24 cellular contexts compared by ENCODE assay signal in the genomic region with DNA sequence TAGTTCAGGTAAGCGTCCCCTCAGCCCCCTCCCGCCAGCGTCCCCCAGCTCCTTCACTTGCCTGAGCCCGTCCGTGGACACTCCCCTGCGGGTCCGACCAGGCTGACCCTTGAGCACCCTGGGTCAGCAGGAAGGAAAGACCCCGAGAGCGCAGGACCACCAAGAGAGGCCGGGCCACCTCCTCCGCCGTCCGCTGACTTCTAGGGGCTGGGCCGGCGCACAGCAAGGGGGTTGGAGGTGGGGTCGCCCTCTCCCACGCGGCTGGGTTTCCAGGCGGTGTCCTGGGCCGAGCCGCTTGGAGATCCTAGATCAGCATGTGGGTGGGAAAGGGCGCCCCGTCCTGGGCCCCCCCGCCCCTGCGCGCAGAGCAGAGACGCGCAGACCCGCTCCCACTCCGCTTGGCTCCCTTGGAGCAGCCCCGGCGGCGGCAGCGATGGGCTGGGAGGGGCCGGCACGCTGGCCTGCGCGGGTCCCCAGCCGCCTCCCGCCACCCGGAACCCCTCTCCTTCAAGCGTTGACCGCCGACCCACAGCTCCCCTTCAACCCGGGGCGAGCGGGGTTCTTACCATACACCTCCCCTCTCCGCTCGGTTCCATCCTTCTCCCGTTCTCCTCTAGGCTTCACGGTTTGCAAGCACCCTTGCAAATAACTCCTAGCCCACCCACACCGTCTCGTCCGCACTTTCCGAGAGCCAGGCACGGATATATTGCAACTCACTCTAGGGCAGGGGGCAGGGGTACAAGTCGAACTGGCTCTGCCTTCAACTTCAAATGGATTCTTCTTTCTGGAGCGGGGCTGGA. TPM values are rescaled to one million over a fixed set of nuclear protein-coding genes. Genes with fewer than 3 reads are reported as not detected.
DNase-seq lines count a peak whose midpoint lies in the region; ATAC-seq, FAIRE-seq and TF ChIP-seq lines count a peak whose summit lies in the region.
"Had no signal": no experiment of that assay in that cellular context is flagged by ENCODE, and none has a peak within 500 bp of the region (broad histone marks: within the 10 kb centered on the region; RNA-seq: fewer than 3 reads in every experiment).

No MANE protein-coding gene starts in this region.

- H3K9me3 ChIP-seq in H1 (ENCODE audit: insufficient read depth in 2 of 2, low read depth in 1 of 2, low read length in 1 of 2) = no peaks in the 10 kb centered on the region
- peaks cover 3% of the 10 kb centered on the region for H3K9me3 ChIP-seq in iPS-18c (ENCODE audit: control insufficient read depth, insufficient read depth, low read length)
- H3K9me3 ChIP-seq in mammary epithelial cell (replicated peaks; ENCODE audit: insufficient read depth, low read length) = no peaks in the 10 kb centered on the region
- H3K9me3 ChIP-seq: esophagus squamous epithelium, gastrocnemius medialis, tibial nerve had no signal

- no peak for TF ChIP-seq POLR2A in H1 (IDR thresholded peaks at IDR 0.05; ENCODE audit: control extremely low read depth in 1 of 2, low read depth in 2 of 2, low read length in 2 of 2)

- H3K4ac ChIP-seq in H1 (replicated peaks; ENCODE audit: insufficient read length, low read depth, low read length) = no peak overlapping the region

- peak overlapping the region; percentile 83 for H3K18ac ChIP-seq in H1 (ENCODE audit: extremely low read depth, low read length)

- H3K27ac ChIP-seq in H1 (ENCODE audit: low read depth, low read length) = no peak overlapping the region
- H3K27ac ChIP-seq in mammary epithelial cell (ENCODE audit: insufficient read depth, low read depth, low read length) = no peak overlapping the region
- H3K27ac ChIP-seq: esophagus squamous epithelium, gastrocnemius medialis, tibial nerve had no signal

- H3K27me3 ChIP-seq in H1 (replicated peaks in 1 of 4; ENCODE audit: control insufficient read depth in 3 of 4, extremely low read depth in 1 of 4, insufficient read depth in 3 of 4, low read length in 3 of 4) (peaks cover 31 to 70% (median 59%) of the 10 kb centered on the region in 4 experiments), mammary epithelial cell (ENCODE audit: insufficient read depth, low read length) (peaks cover 23% of the 10 kb centered on the region)

- DNase-seq in WTC11 (ENCODE audit: low spot score) = no peak
- no peak for DNase-seq in H1 (ENCODE audit: low read depth in 1 of 2, low spot score in 2 of 2)
- no peak for DNase-seq in progenitor cell of endocrine pancreas (ENCODE audit: low spot score, unreplicated experiment)
- no peak for DNase-seq in NCI-H2171 treated with DMSO at 0.1 percent for 48 hours (lab: John Stamatoyannopoulos, UW)
- no peak for DNase-seq in mammary epithelial cell
- DNase-seq: activated CD4-positive, CD25-positive, alpha-beta regulatory T cell treated with anti-CD3 and anti-CD28 coated beads, Interleukin-2, amount 50 U/mL, for 72 hours; activated CD8-positive, alpha-beta T cell treated with anti-CD3 and anti-CD28 coated beads, Interleukin-2, amount 10 ng/mL, durations not matched to agents 7 days and 5 days; activated naive CD4-positive, alpha-beta T cell; activated T-cell treated with anti-CD3 and anti-CD28 coated beads, Interleukin-2, amount 50 U/mL, for 24 hours; CD4-positive, alpha-beta T cell; central memory CD4-positive, alpha-beta T cell; DMS 273 treated with DMSO at 0.1 percent for 48 hours; esophagus squamous epithelium; gastrocnemius medialis; KG1; NCI-H146; NCI-H2171; stimulated activated CD4-positive, alpha-beta T cell treated with anti-CD3 and anti-CD28 coated beads, Interleukin-4, amount 100 ng/mL, for 4 hours had no signal

- CTCF ChIA-PET in WTC11 (lab: Charles Lee) (interaction anchor here (0.7 to 13.7 kb wide), 11 partner anchors 13 to 196 kb away, joined by 3 to 190 read pairs (median 6); partner anchors contain the start of gene MKNK1), H1 (lab: Charles Lee; ENCODE audit: partially characterized antibody) (interaction anchor here (0.6 to 25.0 kb wide), 8 partner anchors 12 to 1715 kb away, joined by 3 to 1068 read pairs (median 6); partner anchors contain the start of gene DMBX1), mammary epithelial cell (lab: Charles Lee; ENCODE audit: low non-redundant PET) (no interaction called here)

- no peak for TF ChIP-seq CTCF in WTC11 (IDR thresholded peaks at IDR 0.05)
- TF ChIP-seq CTCF in H1 (IDR thresholded peaks at IDR 0.05; ENCODE audit: control extremely low read depth in 1 of 3, insufficient read depth in 1 of 3, low read depth in 1 of 3, low read length in 3 of 3) = no peak
- TF ChIP-seq CTCF in progenitor cell of endocrine pancreas (IDR thresholded peaks at IDR 0.05; ENCODE audit: unreplicated experiment) = no peak
- no peak for TF ChIP-seq CTCF in mammary epithelial cell (conservative IDR thresholded peaks at IDR 0.05 in 1 of 2, IDR thresholded peaks at IDR 0.05 in 1 of 2; ENCODE audit: extremely low read depth in 1 of 2, insufficient read depth in 1 of 2, low read depth in 1 of 2, low read length in 2 of 2)

- TF ChIP-seq EP300 in H1 (IDR thresholded peaks at IDR 0.05; ENCODE audit: borderline replicate concordance in 1 of 2, low read depth in 2 of 2, low read length in 2 of 2) = no peak

- H3K36me3 Mint-ChIP-seq in WTC11 (no peaks in the 10 kb centered on the region), progenitor cell of endocrine pancreas (ENCODE audit: insufficient read depth) (no peaks in the 10 kb centered on the region)

- in situ Hi-C loops in mammary epithelial cell (cut with MboI; ENCODE audit: low sequenced_read_pairs in 2 of 2) = no loop called here

- H3K9ac ChIP-seq in H1 (replicated peaks in 1 of 4; ENCODE audit: extremely low read depth in 1 of 4, low read depth in 3 of 4, low read length in 3 of 4) = no peak overlapping the region
- H3K9ac ChIP-seq in mammary epithelial cell (ENCODE audit: insufficient read depth, low read length) = no peak overlapping the region

- peak; percentile 19 for ATAC-seq in WTC11
- ATAC-seq in HG03196 (IDR thresholded peaks at IDR 0.05; ENCODE audit: unreplicated experiment) = no peak
- ATAC-seq: activated CD8-positive, alpha-beta T cell treated with anti-CD3 and anti-CD28 coated beads, Interleukin-2, amount 10 ng/mL, durations not matched to agents 7 days and 5 days; gastrocnemius medialis had no signal

- H3K56ac ChIP-seq in H1 (replicated peaks; ENCODE audit: insufficient read length, low read depth, low read length) = no peak overlapping the region

- H3K79me1 ChIP-seq in H1 (ENCODE audit: low read depth, low read length) = no peaks in the 10 kb centered on the region

- TF ChIP-seq RAD21 in H1 (IDR thresholded peaks at IDR 0.05 in 1 of 2, conservative IDR thresholded peaks at IDR 0.05 in 1 of 2; ENCODE audit: low read depth in 2 of 2, low read length in 2 of 2) = no peak

- POLR2A ChIA-PET in WTC11 (lab: Charles Lee) = interaction anchor here (0.6 kb wide), 1 partner anchor 21 kb away, joined by 3 read pairs; no protein-coding TSS in a partner anchor
- POLR2A ChIA-PET in H1 (lab: Charles Lee; ENCODE audit: partially characterized antibody) = interaction anchor here (0.7 to 2.1 kb wide), 3 partner anchors 9 to 101 kb away, joined by 3 to 7 read pairs (median 3); a partner anchor contains a TSS

- H3K4me1 Mint-ChIP-seq in WTC11 (peaks cover 17% of the 10 kb centered on the region), progenitor cell of endocrine pancreas (ENCODE audit: low read depth) (peaks cover 2% of the 10 kb centered on the region)

- H2BK12ac ChIP-seq in H1 (ENCODE audit: low read depth, low read length) = peak overlapping the region; percentile 72; the same call in 1 of the 2 replicates

- no peak overlapping the region for H4K5ac ChIP-seq in H1 (ENCODE audit: insufficient read length, low read depth, low read length)

- WGBS in H1 (ENCODE audit: extremely low coverage in 1 of 2, insufficient coverage in 1 of 2, insufficient read length in 1 of 2, insufficient replicate concordance in 2 of 2, low coverage in 1 of 2, low lambda C conversion rate in 2 of 2, missing lambda C conversion rate in 1 of 2), 2 experiments = 2% methylated on average over 28 of the region's 58 CpGs; no CpG with 5 or more reads in 1 of the 2 experiments
- 7% methylated on average over 14 of the region's 58 CpGs for WGBS in mammary epithelial cell (ENCODE audit: low coverage, missing lambda C conversion rate)

- H4K91ac ChIP-seq in H1 (replicated peaks; ENCODE audit: insufficient read length, low read length) = no peak overlapping the region

- peaks cover 80% of the 10 kb centered on the region for H3K27me3 Mint-ChIP-seq in WTC11 (ENCODE audit: low read depth)
- H3K27me3 Mint-ChIP-seq in progenitor cell of endocrine pancreas = peaks cover 77% of the 10 kb centered on the region

- H3K4me1 ChIP-seq in H1 (replicated peaks in 1 of 4; ENCODE audit: control insufficient read depth in 3 of 4, insufficient read depth in 4 of 4, low read length in 3 of 4) (peaks cover 0 to 16% (median 8%) of the 10 kb centered on the region in 4 experiments; a peak in 6 of 7 replicates), mammary epithelial cell (ENCODE audit: insufficient read depth, low read length) (peaks cover 5% of the 10 kb centered on the region)
- H3K4me1 ChIP-seq: gastrocnemius medialis had no signal

- H3K4me3 ChIP-seq in H1 (ENCODE audit: extremely low read depth in 1 of 4, insufficient read depth in 2 of 4, low read depth in 3 of 4, low read length in 4 of 4) = peak overlapping the region; percentile 37 to 62 (median 48)
- H3K4me3 ChIP-seq in iPS-18c (ENCODE audit: insufficient read depth, low read depth, low read length) = peak overlapping the region; percentile 51
- H3K4me3 ChIP-seq in mammary epithelial cell (replicated peaks in 1 of 3; ENCODE audit: insufficient read depth in 1 of 3, low read depth in 2 of 3, low read length in 3 of 3) = no peak overlapping the region
- H3K4me3 ChIP-seq: gastrocnemius medialis had no signal

- H2AK5ac ChIP-seq in H1 (ENCODE audit: low read depth, low read length) = no peak overlapping the region

- no peak overlapping the region for H3K27ac Mint-ChIP-seq in WTC11
- H3K27ac Mint-ChIP-seq in progenitor cell of endocrine pancreas = no peak overlapping the region
- H3K27ac Mint-ChIP-seq: activated CD8-positive, alpha-beta T cell treated with anti-CD3 and anti-CD28 coated beads, Interleukin-2, amount 10 ng/mL, durations not matched to agents 7 days and 5 days; activated T-cell treated with anti-CD3 and anti-CD28 coated beads, Interleukin-2, amount 50 U/mL, for 24 hours; CD4-positive, alpha-beta T cell; stimulated activated naive CD8-positive, alpha-beta T cell treated with anti-CD3 and anti-CD28 coated beads, Interleukin-15, Interleukin-2, amounts not matched to agents 100 ng/mL and 50 ng/mL, for 24 hours had no signal

- H3K4me2 ChIP-seq in H1 (ENCODE audit: insufficient read depth in 1 of 2, low read depth in 2 of 2, low read length in 2 of 2) = peak overlapping the region; percentile 75 to 76
- no peak overlapping the region for H3K4me2 ChIP-seq in mammary epithelial cell (ENCODE audit: insufficient read depth, low read depth, low read length)

- no peaks in the 10 kb centered on the region for H3K36me3 ChIP-seq in H1 (ENCODE audit: control insufficient read depth in 2 of 4, insufficient read depth in 4 of 4, low read length in 3 of 4)
- H3K36me3 ChIP-seq in mammary epithelial cell (ENCODE audit: insufficient read depth, low read length) = no peaks in the 10 kb centered on the region
- H3K36me3 ChIP-seq: esophagus squamous epithelium, gastrocnemius medialis, tibial nerve had no signal

- peaks cover 0 to 2% of the 10 kb centered on the region in 2 experiments for H4K20me1 ChIP-seq in H1 (replicated peaks in 1 of 2; ENCODE audit: control insufficient read depth in 1 of 2, insufficient read depth in 2 of 2, low read length in 2 of 2)
- H4K20me1 ChIP-seq in mammary epithelial cell (ENCODE audit: insufficient read depth, low read length) = no peaks in the 10 kb centered on the region

- 0 out of 2 replicates have a peak overlapping the region, but pooled peaks have one; percentile 36 for H2AFZ ChIP-seq in H1 (ENCODE audit: low read length)
- H2AFZ ChIP-seq in mammary epithelial cell (ENCODE audit: low read depth, low read length) = no peak overlapping the region

- no peak overlapping the region for H3K14ac ChIP-seq in H1 (ENCODE audit: insufficient read length)

- no peak overlapping the region for H2BK120ac ChIP-seq in H1 (replicated peaks; ENCODE audit: low read depth, low read length)

- no peak overlapping the region for H2BK20ac ChIP-seq in H1 (ENCODE audit: low read length)

- FAIRE-seq in H1 (lab: Jason Lieb, UNC) = no peak
- FAIRE-seq: G401.6 had no signal

- no TSS peak for BruUV-seq in mammary epithelial cell (replicated peaks; lab: Mats Ljungman, UMichigan)

- H3K79me2 ChIP-seq in H1 (ENCODE audit: control insufficient read depth in 1 of 2, insufficient read depth in 2 of 2, low read length in 2 of 2) (no peaks in the 10 kb centered on the region), mammary epithelial cell (ENCODE audit: insufficient read depth, low read length) (no peaks in the 10 kb centered on the region)

- intact Hi-C loops in mammary epithelial cell (cut with micrococcal nuclease) = no loop called here

- dilution Hi-C loops in mammary epithelial cell (cut with HindIII; ENCODE audit: low sequenced_read_pairs) = no loop called here

- H3K4me3 Mint-ChIP-seq in WTC11 (peak overlapping the region; percentile 91), progenitor cell of endocrine pancreas (ENCODE audit: low read depth) (peak overlapping the region; percentile 44)
- H3K4me3 Mint-ChIP-seq: activated CD8-positive, alpha-beta T cell treated with anti-CD3 and anti-CD28 coated beads, Interleukin-2, amount 10 ng/mL, durations not matched to agents 7 days and 5 days; activated T-cell treated with anti-CD3 and anti-CD28 coated beads, Interleukin-2, amount 50 U/mL, for 24 hours; CD4-positive, alpha-beta T cell; stimulated activated naive CD8-positive, alpha-beta T cell treated with anti-CD3 and anti-CD28 coated beads, Interleukin-15, Interleukin-2, amounts not matched to agents 100 ng/mL and 50 ng/mL, for 24 hours had no signal

- no peak overlapping the region; the same call in 1 of the 2 replicates for H2BK5ac ChIP-seq in H1 (ENCODE audit: low read depth, low read length)

- no peak overlapping the region for H3K23ac ChIP-seq in H1 (ENCODE audit: insufficient read length)

- no peak overlapping the region for H4K8ac ChIP-seq in H1 (ENCODE audit: extremely low read depth, insufficient read depth, low read length)

- H3K9me3 Mint-ChIP-seq in WTC11 (no peaks in the 10 kb centered on the region), progenitor cell of endocrine pancreas (ENCODE audit: low read depth) (no peaks in the 10 kb centered on the region)
- H3K9me3 Mint-ChIP-seq: activated T-cell treated with anti-CD3 and anti-CD28 coated beads, Interleukin-2, amount 50 U/mL, for 24 hours; CD4-positive, alpha-beta T cell; stimulated activated naive CD8-positive, alpha-beta T cell treated with anti-CD3 and anti-CD28 coated beads, Interleukin-15, Interleukin-2, amounts not matched to agents 100 ng/mL and 50 ng/mL, for 24 hours had no signal

- no peak overlapping the region for H2BK15ac ChIP-seq in H1 (ENCODE audit: low read length)

- H3K23me2 ChIP-seq in H1 (ENCODE audit: low read depth, low read length) = peaks cover 12% of the 10 kb centered on the region

RNA-seq across cellular contexts. Expression of gene KNCN, which starts 7.5 kb away (rescaled TPM):
- total RNA-seq in WTC11 (2021) (not detected in 3 replicates), progenitor cell of endocrine pancreas (not detected in 2 replicates), mammary epithelial cell (not detected)
- total RNA-seq in H1 (2021; fragmentation: NEBNext Ultra II Directional; extraction: Animal tissue kit (Norgen Biotek cat#: 25700)) = not detected in 2 replicates
- polyA plus RNA-seq in H1 (2011; rRNA removed) (not detected in 2 replicates), mammary epithelial cell (not detected)
- not detected for polyA plus RNA-seq in H1 (2011; cell fraction: cytosol; rRNA removed)
- polyA plus RNA-seq in H1 (2011; cell fraction: nucleus; rRNA removed) = not detected
- not detected in 4 replicates for polyA plus RNA-seq in H1 (2012, experiment 1 of 2)
- polyA plus RNA-seq in H1 (2012, experiment 2 of 2) = not detected
- not detected for polyA plus RNA-seq in H1 (2013, experiment 1 of 2)
- not detected for polyA plus RNA-seq in H1 (2013, experiment 2 of 2)
- polyA minus RNA-seq in H1 (2011; rRNA and poly(A)+ RNA removed) = not detected in 2 replicates
- not detected for polyA minus RNA-seq in H1 (2011; cell fraction: cytosol; rRNA and poly(A)+ RNA removed)
- polyA minus RNA-seq in H1 (2011; cell fraction: nucleus; rRNA and poly(A)+ RNA removed) = not detected
- polyA minus RNA-seq in mammary epithelial cell = not detected
- total RNA-seq: activated CD8-positive, alpha-beta T cell treated with anti-CD3 and anti-CD28 coated beads, Interleukin-2, amount 10 ng/mL, durations not matched to agents 7 days and 5 days; CD4-positive, alpha-beta T cell; esophagus squamous epithelium; gastrocnemius medialis; liver; tibial nerve had no signal
- polyA plus RNA-seq: liver had no signal

RNA-seq across cellular contexts. Expression of gene DMBX1, which starts 54.3 kb away (rescaled TPM):
- 1.7 to 3.7 TPM (median 1.8 TPM) in 3 replicates for total RNA-seq in WTC11 (2021)
- 0.30 TPM in 1 of 2 replicates, not detected in the other for total RNA-seq in H1 (2021; fragmentation: NEBNext Ultra II Directional; extraction: Animal tissue kit (Norgen Biotek cat#: 25700))
- polyA plus RNA-seq in H1 (2011; rRNA removed) = 0.23 and 0.36 TPM in 2 replicates
- 0.26 TPM for polyA plus RNA-seq in H1 (2011; cell fraction: cytosol; rRNA removed)
- 0.53 TPM for polyA plus RNA-seq in H1 (2011; cell fraction: nucleus; rRNA removed)
- 0.24 to 0.30 TPM (median 0.27 TPM) in 4 replicates for polyA plus RNA-seq in H1 (2012, experiment 1 of 2)
- 0.12 TPM for polyA plus RNA-seq in H1 (2012, experiment 2 of 2)
- 0.06 TPM for polyA plus RNA-seq in H1 (2013, experiment 1 of 2)
- polyA plus RNA-seq in H1 (2013, experiment 2 of 2) = 0.09 TPM
- 0.07 and 0.41 TPM in 2 replicates for polyA minus RNA-seq in H1 (2011; rRNA and poly(A)+ RNA removed)
- polyA minus RNA-seq in H1 (2011; cell fraction: cytosol; rRNA and poly(A)+ RNA removed) = 0.51 TPM
- 0.20 TPM for polyA minus RNA-seq in H1 (2011; cell fraction: nucleus; rRNA and poly(A)+ RNA removed)
- total RNA-seq in progenitor cell of endocrine pancreas = not detected in 2 replicates
- not detected for total RNA-seq in mammary epithelial cell
- not detected for polyA plus RNA-seq in mammary epithelial cell
- polyA minus RNA-seq in mammary epithelial cell = not detected
- total RNA-seq: CD4-positive, alpha-beta T cell; esophagus squamous epithelium; gastrocnemius medialis; liver; tibial nerve had no signal
- polyA plus RNA-seq: liver had no signal

Comparison
In these comparisons a context has a peak if more than half of its experiments do, and no peak if none do; other contexts are left out.
1. H3K4me3 ChIP-seq: peak in H1 (4 of 4) and iPS-18c (single experiment); none in mammary epithelial cell (0 of 3).